ENCODE assay signal across 2 cellular contexts in the genomic region with DNA sequence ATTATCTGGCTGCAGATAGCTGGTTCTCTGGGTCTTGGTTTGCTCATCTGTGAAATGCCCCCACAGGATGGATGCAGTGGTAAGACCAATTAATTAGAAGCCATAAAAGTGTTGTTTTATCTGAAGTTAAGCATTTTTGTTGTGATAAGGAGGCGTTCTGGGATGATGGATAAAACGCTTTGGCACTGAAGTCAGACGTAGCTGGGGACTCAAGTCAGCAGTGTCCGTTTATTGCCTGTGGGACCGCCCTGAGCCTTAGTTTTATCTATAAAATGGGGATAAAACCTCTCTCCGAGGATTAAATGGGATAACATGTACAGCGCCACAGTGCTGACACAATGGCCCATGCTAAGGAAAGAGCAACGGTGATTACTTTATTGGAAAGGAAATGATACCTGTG.
TF ChIP-seq lines count a peak whose summit lies in the region.

No MANE protein-coding gene starts in this region.

TF ChIP-seq in SK-N-SH, 30 proteins besides CTCF, POLR2A, EP300 and RAD21 (continued from another document):
- TF ChIP-seq, protein P1, sequence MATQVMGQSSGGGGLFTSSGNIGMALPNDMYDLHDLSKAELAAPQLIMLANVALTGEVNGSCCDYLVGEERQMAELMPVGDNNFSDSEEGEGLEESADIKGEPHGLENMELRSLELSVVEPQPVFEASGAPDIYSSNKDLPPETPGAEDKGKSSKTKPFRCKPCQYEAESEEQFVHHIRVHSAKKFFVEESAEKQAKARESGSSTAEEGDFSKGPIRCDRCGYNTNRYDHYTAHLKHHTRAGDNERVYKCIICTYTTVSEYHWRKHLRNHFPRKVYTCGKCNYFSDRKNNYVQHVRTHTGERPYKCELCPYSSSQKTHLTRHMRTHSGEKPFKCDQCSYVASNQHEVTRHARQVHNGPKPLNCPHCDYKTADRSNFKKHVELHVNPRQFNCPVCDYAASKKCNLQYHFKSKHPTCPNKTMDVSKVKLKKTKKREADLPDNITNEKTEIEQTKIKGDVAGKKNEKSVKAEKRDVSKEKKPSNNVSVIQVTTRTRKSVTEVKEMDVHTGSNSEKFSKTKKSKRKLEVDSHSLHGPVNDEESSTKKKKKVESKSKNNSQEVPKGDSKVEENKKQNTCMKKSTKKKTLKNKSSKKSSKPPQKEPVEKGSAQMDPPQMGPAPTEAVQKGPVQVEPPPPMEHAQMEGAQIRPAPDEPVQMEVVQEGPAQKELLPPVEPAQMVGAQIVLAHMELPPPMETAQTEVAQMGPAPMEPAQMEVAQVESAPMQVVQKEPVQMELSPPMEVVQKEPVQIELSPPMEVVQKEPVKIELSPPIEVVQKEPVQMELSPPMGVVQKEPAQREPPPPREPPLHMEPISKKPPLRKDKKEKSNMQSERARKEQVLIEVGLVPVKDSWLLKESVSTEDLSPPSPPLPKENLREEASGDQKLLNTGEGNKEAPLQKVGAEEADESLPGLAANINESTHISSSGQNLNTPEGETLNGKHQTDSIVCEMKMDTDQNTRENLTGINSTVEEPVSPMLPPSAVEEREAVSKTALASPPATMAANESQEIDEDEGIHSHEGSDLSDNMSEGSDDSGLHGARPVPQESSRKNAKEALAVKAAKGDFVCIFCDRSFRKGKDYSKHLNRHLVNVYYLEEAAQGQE (IDR thresholded peaks at IDR 0.05; ENCODE audit: low read depth, low read length), result no peak
- TF ChIP-seq, protein P2, sequence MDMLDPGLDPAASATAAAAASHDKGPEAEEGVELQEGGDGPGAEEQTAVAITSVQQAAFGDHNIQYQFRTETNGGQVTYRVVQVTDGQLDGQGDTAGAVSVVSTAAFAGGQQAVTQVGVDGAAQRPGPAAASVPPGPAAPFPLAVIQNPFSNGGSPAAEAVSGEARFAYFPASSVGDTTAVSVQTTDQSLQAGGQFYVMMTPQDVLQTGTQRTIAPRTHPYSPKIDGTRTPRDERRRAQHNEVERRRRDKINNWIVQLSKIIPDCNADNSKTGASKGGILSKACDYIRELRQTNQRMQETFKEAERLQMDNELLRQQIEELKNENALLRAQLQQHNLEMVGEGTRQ (IDR thresholded peaks at IDR 0.05; ENCODE audit: borderline replicate concordance, low read depth, low read length), result no peak

TF ChIP-seq in SK-N-SH treated with all-trans-retinoic acid at 6 μM for 48 hours, 23 proteins besides CTCF, POLR2A, EP300 and RAD21 (continued from another document):
- TF ChIP-seq, protein P3, sequence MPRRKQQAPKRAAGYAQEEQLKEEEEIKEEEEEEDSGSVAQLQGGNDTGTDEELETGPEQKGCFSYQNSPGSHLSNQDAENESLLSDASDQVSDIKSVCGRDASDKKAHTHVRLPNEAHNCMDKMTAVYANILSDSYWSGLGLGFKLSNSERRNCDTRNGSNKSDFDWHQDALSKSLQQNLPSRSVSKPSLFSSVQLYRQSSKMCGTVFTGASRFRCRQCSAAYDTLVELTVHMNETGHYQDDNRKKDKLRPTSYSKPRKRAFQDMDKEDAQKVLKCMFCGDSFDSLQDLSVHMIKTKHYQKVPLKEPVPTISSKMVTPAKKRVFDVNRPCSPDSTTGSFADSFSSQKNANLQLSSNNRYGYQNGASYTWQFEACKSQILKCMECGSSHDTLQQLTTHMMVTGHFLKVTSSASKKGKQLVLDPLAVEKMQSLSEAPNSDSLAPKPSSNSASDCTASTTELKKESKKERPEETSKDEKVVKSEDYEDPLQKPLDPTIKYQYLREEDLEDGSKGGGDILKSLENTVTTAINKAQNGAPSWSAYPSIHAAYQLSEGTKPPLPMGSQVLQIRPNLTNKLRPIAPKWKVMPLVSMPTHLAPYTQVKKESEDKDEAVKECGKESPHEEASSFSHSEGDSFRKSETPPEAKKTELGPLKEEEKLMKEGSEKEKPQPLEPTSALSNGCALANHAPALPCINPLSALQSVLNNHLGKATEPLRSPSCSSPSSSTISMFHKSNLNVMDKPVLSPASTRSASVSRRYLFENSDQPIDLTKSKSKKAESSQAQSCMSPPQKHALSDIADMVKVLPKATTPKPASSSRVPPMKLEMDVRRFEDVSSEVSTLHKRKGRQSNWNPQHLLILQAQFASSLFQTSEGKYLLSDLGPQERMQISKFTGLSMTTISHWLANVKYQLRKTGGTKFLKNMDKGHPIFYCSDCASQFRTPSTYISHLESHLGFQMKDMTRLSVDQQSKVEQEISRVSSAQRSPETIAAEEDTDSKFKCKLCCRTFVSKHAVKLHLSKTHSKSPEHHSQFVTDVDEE (CRISPR knock-in tag; IDR thresholded peaks at IDR 0.05), result no peak
- TF ChIP-seq BACH2 (CRISPR knock-in tag; IDR thresholded peaks at IDR 0.05; ENCODE audit: borderline replicate concordance) (no peak), PPARA (CRISPR knock-in tag; IDR thresholded peaks at IDR 0.05; ENCODE audit: borderline replicate concordance) (no peak), ISL1 (CRISPR knock-in tag; IDR thresholded peaks at IDR 0.05) (no peak)
- TF ChIP-seq, protein P4, sequence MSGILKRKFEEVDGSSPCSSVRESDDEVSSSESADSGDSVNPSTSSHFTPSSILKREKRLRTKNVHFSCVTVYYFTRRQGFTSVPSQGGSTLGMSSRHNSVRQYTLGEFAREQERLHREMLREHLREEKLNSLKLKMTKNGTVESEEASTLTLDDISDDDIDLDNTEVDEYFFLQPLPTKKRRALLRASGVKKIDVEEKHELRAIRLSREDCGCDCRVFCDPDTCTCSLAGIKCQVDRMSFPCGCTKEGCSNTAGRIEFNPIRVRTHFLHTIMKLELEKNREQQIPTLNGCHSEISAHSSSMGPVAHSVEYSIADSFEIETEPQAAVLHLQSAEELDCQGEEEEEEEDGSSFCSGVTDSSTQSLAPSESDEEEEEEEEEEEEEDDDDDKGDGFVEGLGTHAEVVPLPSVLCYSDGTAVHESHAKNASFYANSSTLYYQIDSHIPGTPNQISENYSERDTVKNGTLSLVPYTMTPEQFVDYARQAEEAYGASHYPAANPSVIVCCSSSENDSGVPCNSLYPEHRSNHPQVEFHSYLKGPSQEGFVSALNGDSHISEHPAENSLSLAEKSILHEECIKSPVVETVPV (CRISPR knock-in tag; IDR thresholded peaks at IDR 0.05), result no peak
